In genomic region chr19:14136509-14137281, GRCh38 we compare ENCODE assay signal across 8 cellular contexts. TPM values are rescaled to one million over a fixed set of nuclear protein-coding genes. Genes with fewer than 3 reads are reported as not detected.
DNase-seq lines count a peak whose midpoint lies in the region; ATAC-seq and TF ChIP-seq lines count a peak whose summit lies in the region.

ASF1B (minus strand) TSS chr19:14136589; CDS start chr19:14136456, 133 bp downstream.

- H3K9me2 ChIP-seq in Loucy (replicated peaks; ENCODE audit: low read depth, low read length), result no peaks in the 10 kb centered on the region

- no peaks in the 10 kb centered on the region for H3K27me3 ChIP-seq in H7 (ENCODE audit: control insufficient read depth, insufficient read depth, low read length)
- no peaks in the 10 kb centered on the region for H3K27me3 ChIP-seq in Loucy (ENCODE audit: insufficient read depth, low read length, poor library complexity, severe bottlenecking)

- no peaks in the 10 kb centered on the region for H3K36me3 Mint-ChIP-seq in natural killer cell

- in situ Hi-C loops in G401 (cut with HindIII; ENCODE audit: low sequenced_read_pairs), result no loop called here

- DNase-seq in G401 (ENCODE audit: low spot score), result peak; percentile 100
- peak; percentile 99 for DNase-seq in H7
- peak; percentile 97 for DNase-seq in activated T-helper 9 cell treated with anti-CD3 and anti-CD28 coated beads, Interleukin-2, amount 50 U/mL, for 16 hours (ENCODE audit: low read depth)
- peak; percentile 100 for DNase-seq in fibroblast of peridontal ligament (ENCODE audit: extremely low read depth)
- DNase-seq in natural killer cell, result peak; percentile 95
- DNase-seq in stimulated activated naive CD4-positive, alpha-beta T cell treated with Interleukin-2 at 50 U/mL for 16 hours (lab: John Stamatoyannopoulos, UW), result peak; percentile 98

- peaks cover 28% of the 10 kb centered on the region for H3K4me1 ChIP-seq in Loucy (ENCODE audit: insufficient read depth, low read length, poor library complexity, severe bottlenecking)

- H3F3A ChIP-seq in Loucy (ENCODE audit: low read depth), result no peaks in the 10 kb centered on the region

- H3K4me3 ChIP-seq in H7 (ENCODE audit: insufficient read depth, low read depth, low read length) (peak within 1 kb of the TSS; percentile 91), Loucy (ENCODE audit: low read length, poor library complexity, severe bottlenecking) (peak within 1 kb of the TSS; percentile 91)

- peaks cover 15% of the 10 kb centered on the region for H4K20me1 ChIP-seq in Loucy (ENCODE audit: insufficient read depth, low read length, poor library complexity, severe bottlenecking)

- TF ChIP-seq POLR2A in Raji (IDR thresholded peaks at IDR 0.05; ENCODE audit: insufficient read depth, low read depth, low read length), result peak; percentile 99

- H3K36me3 ChIP-seq in H7 (replicated peaks; ENCODE audit: control insufficient read depth, insufficient read depth, low read length), result no peaks in the 10 kb centered on the region
- no peaks in the 10 kb centered on the region for H3K36me3 ChIP-seq in Loucy (ENCODE audit: insufficient read depth, low read length)

- H3K4me2 ChIP-seq in Loucy (ENCODE audit: low read depth, low read length, poor library complexity, severe bottlenecking), result peak within 1 kb of the TSS; percentile 99

- peak within 1 kb of the TSS; percentile 90 for H3K4me3 Mint-ChIP-seq in natural killer cell

- peak; percentile 78 to 91 (median 82) for ATAC-seq in natural killer cell

- H3K27ac Mint-ChIP-seq in natural killer cell, result peak within 1 kb of the TSS; percentile 88 to 90

- intact Hi-C loops in natural killer cell (cut with micrococcal nuclease), result loop anchor here (1.0 to 5.0 kb wide), 9 partner anchors 13 to 392 kb away; partner anchors contain the start of genes DDX39A, PTGER1, SAMD1 and TECR

- TF ChIP-seq CTCF in Loucy (conservative IDR thresholded peaks at IDR 0.05; ENCODE audit: low read length), result peak; percentile 73
- peak; percentile 73 for TF ChIP-seq CTCF in natural killer cell (IDR thresholded peaks at IDR 0.05)

- peak within 1 kb of the TSS; percentile 90 for H2AFZ ChIP-seq in Loucy (ENCODE audit: low read length)

- no peaks in the 10 kb centered on the region for H3K9me3 ChIP-seq in Loucy (ENCODE audit: insufficient read depth, low read depth, low read length)

- peaks cover 51% of the 10 kb centered on the region for H3K79me2 ChIP-seq in Loucy (ENCODE audit: insufficient read depth, low read length)

- no peaks in the 10 kb centered on the region for H3K27me3 Mint-ChIP-seq in natural killer cell (ENCODE audit: low read depth in 2 of 2)

- peaks cover 27 to 37% of the 10 kb centered on the region in 2 donors for H3K4me1 Mint-ChIP-seq in natural killer cell

- H3K9me3 Mint-ChIP-seq in natural killer cell, result no peaks in the 10 kb centered on the region

- peak within 1 kb of the TSS; percentile 97 for H3K9ac ChIP-seq in Loucy (ENCODE audit: low read depth, low read length, poor library complexity, severe bottlenecking)

RNA-seq across cellular contexts. Expression of gene ASF1B, which starts in this region (rescaled TPM):
- 108 and 120 TPM in 2 replicates for total RNA-seq in G401 (2014; rRNA removed; shearing (Covaris generic))
- total RNA-seq in H7 (2014; rRNA removed; shearing (Covaris generic)), result 70.8 and 76.2 TPM in 2 replicates
- total RNA-seq in natural killer cell, result 1 to 10 TPM; 4.5 to 5.5 (median 4.8) TPM

Comparison
In these comparisons a context has a peak if more than half of its experiments do, and no peak if none do; other contexts are left out.
1. Peak in every context shown above with its lines: DNase-seq, ATAC-seq and H3K4me3 ChIP-seq.
2. RNA of gene ASF1B (total RNA-seq): 108 to 120 TPM in G401 and 70.8 to 76.2 TPM in H7; 4.5 to 5.5 TPM in natural killer cell; every median in the first group is over 10 times any median in the second.